ENCODE assay signal across 9 cellular contexts in the genomic region with DNA sequence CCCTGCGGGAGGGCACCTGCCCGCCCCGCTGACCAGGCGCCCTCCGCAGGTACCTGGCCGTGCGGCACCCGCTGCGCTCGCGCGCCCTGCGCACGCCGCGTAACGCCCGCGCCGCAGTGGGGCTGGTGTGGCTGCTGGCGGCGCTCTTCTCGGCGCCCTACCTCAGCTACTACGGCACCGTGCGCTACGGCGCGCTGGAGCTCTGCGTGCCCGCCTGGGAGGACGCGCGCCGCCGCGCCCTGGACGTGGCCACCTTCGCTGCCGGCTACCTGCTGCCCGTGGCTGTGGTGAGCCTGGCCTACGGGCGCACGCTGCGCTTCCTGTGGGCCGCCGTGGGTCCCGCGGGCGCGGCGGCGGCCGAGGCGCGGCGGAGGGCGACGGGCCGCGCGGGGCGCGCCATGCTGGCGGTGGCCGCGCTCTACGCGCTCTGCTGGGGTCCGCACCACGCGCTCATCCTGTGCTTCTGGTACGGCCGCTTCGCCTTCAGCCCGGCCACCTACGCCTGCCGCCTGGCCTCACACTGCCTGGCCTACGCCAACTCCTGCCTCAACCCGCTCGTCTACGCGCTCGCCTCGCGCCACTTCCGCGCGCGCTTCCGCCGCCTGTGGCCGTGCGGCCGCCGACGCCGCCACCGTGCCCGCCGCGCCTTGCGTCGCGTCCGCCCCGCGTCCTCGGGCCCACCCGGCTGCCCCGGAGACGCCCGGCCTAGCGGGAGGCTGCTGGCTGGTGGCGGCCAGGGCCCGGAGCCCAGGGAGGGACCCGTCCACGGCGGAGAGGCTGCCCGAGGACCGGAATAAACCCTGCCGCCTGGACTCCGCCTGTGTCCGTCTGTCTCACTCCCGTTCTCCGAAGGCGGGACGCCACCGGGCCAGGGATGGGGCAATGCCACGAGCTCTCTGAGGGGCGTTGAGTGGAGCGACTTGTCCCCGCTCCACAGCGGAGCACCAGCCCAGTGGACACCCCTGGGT. TPM values are rescaled to one million over a fixed set of nuclear protein-coding genes. Genes with fewer than 3 reads are reported as not detected.
A peak's percentile ranks its signal among the peaks of the same experiment; 100 is the strongest.
DNase-seq lines count a peak whose midpoint lies in the region; ATAC-seq and TF ChIP-seq lines count a peak whose summit lies in the region.
"Had no signal": no experiment of that assay in that cellular context is flagged by ENCODE, and none has a peak within 500 bp of the region (broad histone marks: within the 10 kb centered on the region; RNA-seq: fewer than 3 reads in every experiment).

No MANE protein-coding gene starts in this region.

- H3K4me1 ChIP-seq in HUES64 (ENCODE audit: insufficient read depth, low read length), result peaks cover 15% of the 10 kb centered on the region
- no peaks in the 10 kb centered on the region for H3K4me1 ChIP-seq in colonic mucosa
- H3K4me1 ChIP-seq in mesodermal cell (ENCODE audit: control insufficient read depth, insufficient read depth, low read length, poor library complexity, severe bottlenecking), result peaks cover 5% of the 10 kb centered on the region

- H3K4me3 ChIP-seq in AG09309 (ENCODE audit: control insufficient read depth, low read depth, low read length), result peak overlapping the region; percentile 23
- peak overlapping the region; percentile 53 for H3K4me3 ChIP-seq in HUES64 (ENCODE audit: low read length)
- peak overlapping the region; percentile 20 for H3K4me3 ChIP-seq in colonic mucosa
- peak overlapping the region; percentile 27 for H3K4me3 ChIP-seq in mesodermal cell (ENCODE audit: extremely low read depth, insufficient read depth, low read length, poor library complexity, severe bottlenecking)

- no peak for TF ChIP-seq CTCF in AG09309 (IDR thresholded peaks at IDR 0.05; ENCODE audit: control insufficient read depth, insufficient read depth, low read depth, low read length, missing control alignments)
- no peak for TF ChIP-seq CTCF in colonic mucosa (IDR thresholded peaks at IDR 0.05)

- H3K27me3 ChIP-seq in HUES64 (ENCODE audit: insufficient read depth, low read length) (peaks cover 38% of the 10 kb centered on the region), colonic mucosa (peaks cover 17% of the 10 kb centered on the region)

- ATAC-seq in GM19351 (IDR thresholded peaks at IDR 0.05; ENCODE audit: unreplicated experiment) (no peak), GM19452 (IDR thresholded peaks at IDR 0.05; ENCODE audit: unreplicated experiment) (no peak)

- WGBS in HUES64, result 8% methylated on average over 135 of the region's 135 CpGs
- WGBS in mesodermal cell (ENCODE audit: insufficient coverage in 2 of 2), 2 experiments, result 12 to 13% methylated on average over 98 to 126 of the region's 135 CpGs

- intact Hi-C loops in colonic mucosa (cut with DNase I), result no loop called here

- H3K9ac ChIP-seq in HUES64 (ENCODE audit: low read depth, low read length) (peak overlapping the region; percentile 75), colonic mucosa (ENCODE audit: low read depth in 2 of 2, low read length in 2 of 2) (no peak overlapping the region)
- H3K9ac ChIP-seq: KMS-11 had no signal

- H3K9me3 ChIP-seq in HUES64 (ENCODE audit: insufficient read depth, low read depth, low read length) (no peaks in the 10 kb centered on the region), colonic mucosa (no peaks in the 10 kb centered on the region), mesodermal cell (ENCODE audit: control insufficient read depth, low read length) (no peaks in the 10 kb centered on the region)

- H3K27ac ChIP-seq in HUES64 (ENCODE audit: low read depth, low read length), result no peak overlapping the region
- H3K27ac ChIP-seq in colonic mucosa, result no peak overlapping the region
- no peak overlapping the region for H3K27ac ChIP-seq in mesodermal cell (ENCODE audit: low read depth, low read length, severe bottlenecking)
- H3K27ac ChIP-seq: KMS-11 had no signal

- DNase-seq in AG09309 (ENCODE audit: low read depth), result no peak
- no peak for DNase-seq in colonic mucosa
- no peak for DNase-seq in GM19240 (ENCODE audit: insufficient read length, low spot score)
- no peak for DNase-seq in AG08395 (ENCODE audit: low spot score)

- H3K36me3 ChIP-seq in HUES64 (ENCODE audit: insufficient read depth, low read length) (0 out of 2 replicates have a peak, but pooled peaks cover 3% of the 10 kb centered on the region), colonic mucosa (no peaks in the 10 kb centered on the region), mesodermal cell (ENCODE audit: control insufficient read depth, insufficient read depth, low read length) (peaks cover 10% of the 10 kb centered on the region)

RNA-seq across cellular contexts. Expression of a gene that starts 1.8 kb away (rescaled TPM):
- polyA plus RNA-seq in HUES64 (2013, experiment 1 of 2), result 0.20 TPM
- not detected for polyA plus RNA-seq in HUES64 (2013, experiment 2 of 2)
- under 1 TPM in 1 of 2 donors, not detected in 1; 0.74 TPM for total RNA-seq in colonic mucosa
- not detected for polyA plus RNA-seq in mesodermal cell (2013, experiment 1 of 2)
- not detected for polyA plus RNA-seq in mesodermal cell (2013, experiment 2 of 2)

RNA-seq across cellular contexts. Expression of a gene that starts 17.2 kb away (rescaled TPM):
- polyA plus RNA-seq in HUES64 (2013, experiment 1 of 2), result 16.9 TPM
- polyA plus RNA-seq in HUES64 (2013, experiment 2 of 2), result 20.7 TPM
- total RNA-seq in colonic mucosa, result 10 to 100 TPM; 13.0 to 23.5 TPM
- polyA plus RNA-seq in mesodermal cell (2013, experiment 1 of 2), result 20.2 TPM
- polyA plus RNA-seq in mesodermal cell (2013, experiment 2 of 2), result 15.1 TPM

RNA-seq across cellular contexts. Expression of a gene that starts 19.2 kb away (rescaled TPM):
- polyA plus RNA-seq in HUES64 (2013, experiment 1 of 2), result 10.6 TPM
- 10.8 TPM for polyA plus RNA-seq in HUES64 (2013, experiment 2 of 2)
- total RNA-seq in colonic mucosa, result 10 to 100 TPM; 27.1 to 34.2 TPM
- polyA plus RNA-seq in mesodermal cell (2013, experiment 1 of 2), result 17.8 TPM
- polyA plus RNA-seq in mesodermal cell (2013, experiment 2 of 2), result 18.1 TPM

RNA-seq across cellular contexts. Expression of a gene that starts 24.3 kb away (rescaled TPM):
- polyA plus RNA-seq in HUES64 (2013, experiment 1 of 2), result 346 TPM
- polyA plus RNA-seq in HUES64 (2013, experiment 2 of 2), result 404 TPM
- 100 to 1,000 TPM; 358 to 451 TPM for total RNA-seq in colonic mucosa
- 396 TPM for polyA plus RNA-seq in mesodermal cell (2013, experiment 1 of 2)
- polyA plus RNA-seq in mesodermal cell (2013, experiment 2 of 2), result 387 TPM
